8 cellular contexts compared by ENCODE assay signal in genomic region chr9:128276574-128277270, GRCh38. TPM values are rescaled to one million over a fixed set of nuclear protein-coding genes. Genes with fewer than 3 reads are reported as not detected.
DNase-seq lines count a peak whose midpoint lies in the region; ATAC-seq and TF ChIP-seq lines count a peak whose summit lies in the region.

No MANE protein-coding gene starts in this region.

- H3K27ac Mint-ChIP-seq in activated B cell treated with CpG ODN at 0.5 μM for 24 hours, result peak overlapping the region; percentile 92

- TF ChIP-seq POLR2A in HCT116 (IDR thresholded peaks at IDR 0.05; ENCODE audit: borderline replicate concordance, extremely low read depth, insufficient read depth, insufficient read length) (no peak), GM18505 (IDR thresholded peaks at IDR 0.05; ENCODE audit: borderline replicate concordance, extremely low read depth, insufficient read depth, insufficient read length) (no peak)

- H3K4me3 ChIP-seq in BLaER1 treated with 17β-estradiol and CSF1 and Interleukin-3, amounts not matched to agents 10 nM and 100 nM, result peak overlapping the region; percentile 78 to 95 (median 92)
- H3K4me3 ChIP-seq in HCT116 (replicated peaks in 1 of 2; ENCODE audit: low read depth in 1 of 2, low read length in 2 of 2), result peak overlapping the region; percentile 91 to 99
- H3K4me3 ChIP-seq in foreskin fibroblast (ENCODE audit: low read depth in 1 of 2, low read length in 2 of 2), result peak overlapping the region; percentile 78 to 85
- peak overlapping the region; percentile 79 for H3K4me3 ChIP-seq in osteoblast (ENCODE audit: insufficient read depth, low read length)

- no peaks in the 10 kb centered on the region for H3K27me3 Mint-ChIP-seq in activated B cell treated with CpG ODN at 0.5 μM for 24 hours

- peaks cover 0 to 10% (median 0%) of the 10 kb centered on the region in 11 experiments; a peak in 3 of 22 replicates for H4K20me1 ChIP-seq in BLaER1 treated with 17β-estradiol and CSF1 and Interleukin-3, amounts not matched to agents 10 nM and 100 nM
- no peaks in the 10 kb centered on the region for H4K20me1 ChIP-seq in HCT116 (ENCODE audit: insufficient read depth)
- H4K20me1 ChIP-seq in osteoblast (ENCODE audit: insufficient read depth, low read length), result peaks cover 29% of the 10 kb centered on the region

- CTCF ChIA-PET in HCT116 (lab: Charles Lee), result interaction anchor here (0.9 to 1.0 kb wide), 2 partner anchors 8 to 19 kb away, joined by 3 read pairs; no protein-coding TSS in a partner anchor
- CTCF ChIA-PET in activated B cell treated with CpG ODN at 0.5 μM for 24 hours (lab: Charles Lee), result no interaction called here

- POLR2A ChIA-PET in HCT116 (lab: Charles Lee), result interaction anchor here (1.0 to 1.1 kb wide), 2 partner anchors 10 to 85 kb away, joined by 3 read pairs; no protein-coding TSS in a partner anchor
- POLR2A ChIA-PET in activated B cell treated with CpG ODN at 0.5 μM for 24 hours (lab: Charles Lee), result interaction anchor here (0.5 to 2.1 kb wide), 17 partner anchors 12 to 751 kb away, joined by 3 to 29 read pairs (median 4); partner anchors contain the start of genes ENDOG, SH3GLB2, SLC27A4 and SPTAN1

- no peak for TF ChIP-seq RAD21 in HCT116 (IDR thresholded peaks at IDR 0.05; ENCODE audit: low read depth)

- H3K9me3 Mint-ChIP-seq in activated B cell treated with CpG ODN at 0.5 μM for 24 hours, result no peaks in the 10 kb centered on the region

- TF ChIP-seq CTCF in HCT116 (IDR thresholded peaks at IDR 0.05 in 2 of 3, conservative IDR thresholded peaks at IDR 0.05 in 1 of 3; ENCODE audit: borderline replicate concordance in 1 of 3, insufficient read depth in 1 of 3, low read depth in 2 of 3, low read length in 2 of 3), result no peak
- TF ChIP-seq CTCF in activated B cell treated with CpG ODN at 0.5 μM for 24 hours (IDR thresholded peaks at IDR 0.05), result no peak
- TF ChIP-seq CTCF in foreskin fibroblast (IDR thresholded peaks at IDR 0.05; ENCODE audit: low read depth, low read length), result no peak
- TF ChIP-seq CTCF in osteoblast (IDR thresholded peaks at IDR 0.05; ENCODE audit: extremely low read depth, low read depth, low read length), result no peak

- no peaks in the 10 kb centered on the region for H3K9me3 ChIP-seq in BLaER1 treated with 17β-estradiol and CSF1 and Interleukin-3, amounts not matched to agents 10 nM and 100 nM (replicated peaks in 1 of 11)
- no peaks in the 10 kb centered on the region for H3K9me3 ChIP-seq in HCT116 (ENCODE audit: control insufficient read depth in 1 of 2, insufficient read depth in 1 of 2, low read depth in 1 of 2, low read length in 2 of 2)
- H3K9me3 ChIP-seq in osteoblast (ENCODE audit: low read depth, low read length), result no peaks in the 10 kb centered on the region

- peaks cover 19% of the 10 kb centered on the region for H3K36me3 Mint-ChIP-seq in activated B cell treated with CpG ODN at 0.5 μM for 24 hours (ENCODE audit: low read depth)

- peak overlapping the region; percentile 66 to 82 (median 76); a peak in 21 of 22 replicates for H3K27ac ChIP-seq in BLaER1 treated with 17β-estradiol and CSF1 and Interleukin-3, amounts not matched to agents 10 nM and 100 nM
- peak overlapping the region; percentile 73 for H3K27ac ChIP-seq in HCT116 (ENCODE audit: low read depth, low read length)
- peak overlapping the region; percentile 86 for H3K27ac ChIP-seq in osteoblast (ENCODE audit: low read depth, low read length)

- RAD21 ChIA-PET in HCT116 (lab: Charles Lee; ENCODE audit: low non-redundant PET in 1 of 2, low total read pairs in 2 of 2, uncharacterized antibody in 2 of 2, unreplicated experiment in 2 of 2), result interaction anchor here in 1 of 2 experiments (0.9 kb wide), 1 partner anchor 18 kb away, joined by 3 read pairs; no protein-coding TSS in a partner anchor

- peaks cover 21% of the 10 kb centered on the region for H3K79me2 ChIP-seq in HCT116 (ENCODE audit: insufficient read depth, low read length)
- peaks cover 58% of the 10 kb centered on the region for H3K79me2 ChIP-seq in osteoblast (ENCODE audit: insufficient read depth, low read length)

- no peaks in the 10 kb centered on the region for H3K27me3 ChIP-seq in BLaER1 treated with 17β-estradiol and CSF1 and Interleukin-3, amounts not matched to agents 10 nM and 100 nM
- H3K27me3 ChIP-seq in HCT116 (ENCODE audit: insufficient read depth, low read length) (no peaks in the 10 kb centered on the region), osteoblast (ENCODE audit: insufficient read depth, low read length) (no peaks in the 10 kb centered on the region)

- intact Hi-C loops in HCT116 (cut with micrococcal nuclease) (no loop called here), activated B cell treated with CpG ODN at 0.5 μM for 24 hours (cut with micrococcal nuclease) (loop anchor here (1.0 to 10.0 kb wide), 9 partner anchors 26 to 278 kb away; partner anchors contain the start of genes BBLN, CIZ1, COQ4 and ODF2)

- peaks cover 59 to 68% (median 66%) of the 10 kb centered on the region in 10 experiments for H3K4me1 ChIP-seq in BLaER1 treated with 17β-estradiol and CSF1 and Interleukin-3, amounts not matched to agents 10 nM and 100 nM
- H3K4me1 ChIP-seq in HCT116 (ENCODE audit: control insufficient read depth in 1 of 2, insufficient read depth in 2 of 2, low read length in 2 of 2), result peaks cover 11 to 25% of the 10 kb centered on the region in 2 experiments
- peaks cover 22% of the 10 kb centered on the region for H3K4me1 ChIP-seq in osteoblast (ENCODE audit: insufficient read depth, low read length)

- BruUV-seq in HCT116 (replicated peaks; lab: Mats Ljungman, UMichigan), result TSS peak; percentile 69

- H2AFZ ChIP-seq in HCT116 (ENCODE audit: low read depth, low read length, poor library complexity, severe bottlenecking), result no peak overlapping the region
- H2AFZ ChIP-seq in osteoblast (ENCODE audit: low read length), result peak overlapping the region; percentile 96

- H3K4me2 ChIP-seq in BLaER1 treated with 17β-estradiol and CSF1 and Interleukin-3, amounts not matched to agents 10 nM and 100 nM, result peak overlapping the region; percentile 89 to 100 (median 97)
- H3K4me2 ChIP-seq in HCT116 (ENCODE audit: low read length) (peak overlapping the region; percentile 93), osteoblast (ENCODE audit: insufficient read depth, low read length) (peak overlapping the region; percentile 95)

- H3K4me1 Mint-ChIP-seq in activated B cell treated with CpG ODN at 0.5 μM for 24 hours, result peaks cover 27% of the 10 kb centered on the region

- ATAC-seq in HCT116 (peak; percentile 13), activated B cell treated with CpG ODN at 0.5 μM for 24 hours (ENCODE audit: low read depth) (no peak), GM18505 (IDR thresholded peaks at IDR 0.05; ENCODE audit: unreplicated experiment) (no peak)

- peak overlapping the region; percentile 81 to 96 (median 87) for H3K9ac ChIP-seq in BLaER1 treated with 17β-estradiol and CSF1 and Interleukin-3, amounts not matched to agents 10 nM and 100 nM
- H3K9ac ChIP-seq in HCT116 (ENCODE audit: low read length), result peak overlapping the region; percentile 88

- DNase-seq in HCT116 (ENCODE audit: low read depth, low spot score), result no peak
- DNase-seq in activated B cell treated with CpG ODN at 0.5 μM for 24 hours, result peak; percentile 22
- peak in 1 of 2 donors; percentile 58 for DNase-seq in foreskin fibroblast
- DNase-seq in osteoblast (ENCODE audit: insufficient read length, low spot score, missing footprints), result peak; percentile 93
- no peak for DNase-seq in DMS114 treated with DMSO at 0.1 percent for 48 hours (lab: John Stamatoyannopoulos, UW; ENCODE audit: unreplicated experiment)
- no peak for DNase-seq in stimulated activated CD8-positive, alpha-beta memory T cell treated with anti-CD3 and anti-CD28 coated beads, Interleukin-4, amount 100 ng/mL, for 48 hours

- peak overlapping the region; percentile 97 for H3K4me3 Mint-ChIP-seq in activated B cell treated with CpG ODN at 0.5 μM for 24 hours

- no peaks in the 10 kb centered on the region for H3K9me2 ChIP-seq in HCT116 (ENCODE audit: insufficient read depth)

- H3K36me3 ChIP-seq in BLaER1 treated with 17β-estradiol and CSF1 and Interleukin-3, amounts not matched to agents 10 nM and 100 nM, result peaks cover 15 to 22% (median 20%) of the 10 kb centered on the region in 11 experiments
- H3K36me3 ChIP-seq in HCT116 (ENCODE audit: control insufficient read depth in 1 of 2, insufficient read depth in 2 of 2, low read length in 2 of 2) (peaks cover 7 to 8% of the 10 kb centered on the region in 2 experiments; a peak in 2 of 4 replicates), osteoblast (ENCODE audit: insufficient read depth, low read length) (peaks cover 19% of the 10 kb centered on the region)

TF ChIP-seq in HCT116, 20 proteins besides CTCF, POLR2A, EP300 and RAD21 (continues in another document):
- TF ChIP-seq CEBPB (IDR thresholded peaks at IDR 0.05; ENCODE audit: low read depth), result no peak
- no peak for TF ChIP-seq ATF3 (IDR thresholded peaks at IDR 0.05)
- TF ChIP-seq ZNF274 (IDR thresholded peaks at IDR 0.05; ENCODE audit: low read depth, low read length), result no peak
- no peak for TF ChIP-seq CBX3 (IDR thresholded peaks at IDR 0.05; ENCODE audit: low read depth)

RNA-seq across cellular contexts. Expression of gene SWI5, which starts 0.6 kb away (rescaled TPM):
- 22.4 TPM for total RNA-seq in HCT116 (2021; ENCODE audit: unreplicated experiment)
- polyA plus RNA-seq in HCT116 (2012), result 42.4 and 51.4 TPM in 2 replicates
- total RNA-seq in activated B cell treated with CpG ODN at 0.5 μM for 24 hours, result 7.2 and 10.4 TPM in 2 replicates
- total RNA-seq in osteoblast, result 19.2 and 20.3 TPM in 2 replicates

RNA-seq across cellular contexts. Expression of gene GOLGA2, which starts 0.9 kb away (rescaled TPM):
- total RNA-seq in HCT116 (2021; ENCODE audit: unreplicated experiment) (67.0 TPM), activated B cell treated with CpG ODN at 0.5 μM for 24 hours (46.0 and 53.5 TPM in 2 replicates), osteoblast (121 and 137 TPM in 2 replicates)
- 53.1 and 64.9 TPM in 2 replicates for polyA plus RNA-seq in HCT116 (2012)

RNA-seq across cellular contexts. Expression of gene TRUB2, which starts 45.5 kb away (rescaled TPM):
- total RNA-seq in HCT116 (2021; ENCODE audit: unreplicated experiment), result 42.1 TPM
- 19.1 and 29.0 TPM in 2 replicates for polyA plus RNA-seq in HCT116 (2012)
- total RNA-seq in activated B cell treated with CpG ODN at 0.5 μM for 24 hours, result 28.0 and 32.6 TPM in 2 replicates
- total RNA-seq in osteoblast, result 16.2 and 16.3 TPM in 2 replicates

RNA-seq across cellular contexts. Expression of gene COQ4, which starts 45.9 kb away (rescaled TPM):
- total RNA-seq in HCT116 (2021; ENCODE audit: unreplicated experiment) (45.8 TPM), activated B cell treated with CpG ODN at 0.5 μM for 24 hours (36.2 and 45.6 TPM in 2 replicates), osteoblast (34.7 and 34.8 TPM in 2 replicates)
- polyA plus RNA-seq in HCT116 (2012), result 51.8 and 55.9 TPM in 2 replicates

Comparison
In these comparisons a context has a peak if more than half of its experiments do, and no peak if none do; other contexts are left out.
1. DNase-seq: peak in activated B cell treated with CpG ODN at 0.5 μM for 24 hours (single experiment) and osteoblast (single experiment); none in HCT116 (single experiment), DMS114 treated with DMSO at 0.1 percent for 48 hours (single experiment) and stimulated activated CD8-positive, alpha-beta memory T cell treated with anti-CD3 and anti-CD28 coated beads, Interleukin-4, amount 100 ng/mL, for 48 hours (single experiment).
2. Peak in every context shown above with its lines, with median percentiles within 50 percentile points of each other: H3K27ac ChIP-seq, H3K4me2 ChIP-seq and H3K4me3 ChIP-seq.